Comparison of ENCODE assay signal across 1 cellular context in genomic region chr21:39610705-39611104, GRCh38.
TF ChIP-seq lines count a peak whose summit lies in the region.

No MANE protein-coding gene starts in this region.

TF ChIP-seq in H1, 55 proteins besides CTCF, POLR2A, EP300 and RAD21 (continued from another document):
- TF ChIP-seq, protein P1, sequence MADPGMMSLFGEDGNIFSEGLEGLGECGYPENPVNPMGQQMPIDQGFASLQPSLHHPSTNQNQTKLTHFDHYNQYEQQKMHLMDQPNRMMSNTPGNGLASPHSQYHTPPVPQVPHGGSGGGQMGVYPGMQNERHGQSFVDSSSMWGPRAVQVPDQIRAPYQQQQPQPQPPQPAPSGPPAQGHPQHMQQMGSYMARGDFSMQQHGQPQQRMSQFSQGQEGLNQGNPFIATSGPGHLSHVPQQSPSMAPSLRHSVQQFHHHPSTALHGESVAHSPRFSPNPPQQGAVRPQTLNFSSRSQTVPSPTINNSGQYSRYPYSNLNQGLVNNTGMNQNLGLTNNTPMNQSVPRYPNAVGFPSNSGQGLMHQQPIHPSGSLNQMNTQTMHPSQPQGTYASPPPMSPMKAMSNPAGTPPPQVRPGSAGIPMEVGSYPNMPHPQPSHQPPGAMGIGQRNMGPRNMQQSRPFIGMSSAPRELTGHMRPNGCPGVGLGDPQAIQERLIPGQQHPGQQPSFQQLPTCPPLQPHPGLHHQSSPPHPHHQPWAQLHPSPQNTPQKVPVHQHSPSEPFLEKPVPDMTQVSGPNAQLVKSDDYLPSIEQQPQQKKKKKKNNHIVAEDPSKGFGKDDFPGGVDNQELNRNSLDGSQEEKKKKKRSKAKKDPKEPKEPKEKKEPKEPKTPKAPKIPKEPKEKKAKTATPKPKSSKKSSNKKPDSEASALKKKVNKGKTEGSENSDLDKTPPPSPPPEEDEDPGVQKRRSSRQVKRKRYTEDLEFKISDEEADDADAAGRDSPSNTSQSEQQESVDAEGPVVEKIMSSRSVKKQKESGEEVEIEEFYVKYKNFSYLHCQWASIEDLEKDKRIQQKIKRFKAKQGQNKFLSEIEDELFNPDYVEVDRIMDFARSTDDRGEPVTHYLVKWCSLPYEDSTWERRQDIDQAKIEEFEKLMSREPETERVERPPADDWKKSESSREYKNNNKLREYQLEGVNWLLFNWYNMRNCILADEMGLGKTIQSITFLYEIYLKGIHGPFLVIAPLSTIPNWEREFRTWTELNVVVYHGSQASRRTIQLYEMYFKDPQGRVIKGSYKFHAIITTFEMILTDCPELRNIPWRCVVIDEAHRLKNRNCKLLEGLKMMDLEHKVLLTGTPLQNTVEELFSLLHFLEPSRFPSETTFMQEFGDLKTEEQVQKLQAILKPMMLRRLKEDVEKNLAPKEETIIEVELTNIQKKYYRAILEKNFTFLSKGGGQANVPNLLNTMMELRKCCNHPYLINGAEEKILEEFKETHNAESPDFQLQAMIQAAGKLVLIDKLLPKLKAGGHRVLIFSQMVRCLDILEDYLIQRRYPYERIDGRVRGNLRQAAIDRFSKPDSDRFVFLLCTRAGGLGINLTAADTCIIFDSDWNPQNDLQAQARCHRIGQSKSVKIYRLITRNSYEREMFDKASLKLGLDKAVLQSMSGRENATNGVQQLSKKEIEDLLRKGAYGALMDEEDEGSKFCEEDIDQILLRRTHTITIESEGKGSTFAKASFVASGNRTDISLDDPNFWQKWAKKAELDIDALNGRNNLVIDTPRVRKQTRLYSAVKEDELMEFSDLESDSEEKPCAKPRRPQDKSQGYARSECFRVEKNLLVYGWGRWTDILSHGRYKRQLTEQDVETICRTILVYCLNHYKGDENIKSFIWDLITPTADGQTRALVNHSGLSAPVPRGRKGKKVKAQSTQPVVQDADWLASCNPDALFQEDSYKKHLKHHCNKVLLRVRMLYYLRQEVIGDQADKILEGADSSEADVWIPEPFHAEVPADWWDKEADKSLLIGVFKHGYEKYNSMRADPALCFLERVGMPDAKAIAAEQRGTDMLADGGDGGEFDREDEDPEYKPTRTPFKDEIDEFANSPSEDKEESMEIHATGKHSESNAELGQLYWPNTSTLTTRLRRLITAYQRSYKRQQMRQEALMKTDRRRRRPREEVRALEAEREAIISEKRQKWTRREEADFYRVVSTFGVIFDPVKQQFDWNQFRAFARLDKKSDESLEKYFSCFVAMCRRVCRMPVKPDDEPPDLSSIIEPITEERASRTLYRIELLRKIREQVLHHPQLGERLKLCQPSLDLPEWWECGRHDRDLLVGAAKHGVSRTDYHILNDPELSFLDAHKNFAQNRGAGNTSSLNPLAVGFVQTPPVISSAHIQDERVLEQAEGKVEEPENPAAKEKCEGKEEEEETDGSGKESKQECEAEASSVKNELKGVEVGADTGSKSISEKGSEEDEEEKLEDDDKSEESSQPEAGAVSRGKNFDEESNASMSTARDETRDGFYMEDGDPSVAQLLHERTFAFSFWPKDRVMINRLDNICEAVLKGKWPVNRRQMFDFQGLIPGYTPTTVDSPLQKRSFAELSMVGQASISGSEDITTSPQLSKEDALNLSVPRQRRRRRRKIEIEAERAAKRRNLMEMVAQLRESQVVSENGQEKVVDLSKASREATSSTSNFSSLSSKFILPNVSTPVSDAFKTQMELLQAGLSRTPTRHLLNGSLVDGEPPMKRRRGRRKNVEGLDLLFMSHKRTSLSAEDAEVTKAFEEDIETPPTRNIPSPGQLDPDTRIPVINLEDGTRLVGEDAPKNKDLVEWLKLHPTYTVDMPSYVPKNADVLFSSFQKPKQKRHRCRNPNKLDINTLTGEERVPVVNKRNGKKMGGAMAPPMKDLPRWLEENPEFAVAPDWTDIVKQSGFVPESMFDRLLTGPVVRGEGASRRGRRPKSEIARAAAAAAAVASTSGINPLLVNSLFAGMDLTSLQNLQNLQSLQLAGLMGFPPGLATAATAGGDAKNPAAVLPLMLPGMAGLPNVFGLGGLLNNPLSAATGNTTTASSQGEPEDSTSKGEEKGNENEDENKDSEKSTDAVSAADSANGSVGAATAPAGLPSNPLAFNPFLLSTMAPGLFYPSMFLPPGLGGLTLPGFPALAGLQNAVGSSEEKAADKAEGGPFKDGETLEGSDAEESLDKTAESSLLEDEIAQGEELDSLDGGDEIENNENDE (IDR thresholded peaks at IDR 0.05; ENCODE audit: insufficient replicate concordance, low read length), result no peak
- TF ChIP-seq YY1 (IDR thresholded peaks at IDR 0.05; ENCODE audit: low read depth, low read length), result no peak
- TF ChIP-seq POLR2AphosphoS5 (IDR thresholded peaks at IDR 0.05; ENCODE audit: low read depth, low read length), result peak; percentile 55; the same call in 1 of the 2 replicates
- TF ChIP-seq ATF2 (IDR thresholded peaks at IDR 0.05; ENCODE audit: low read length), result peak; percentile 95
- peak; percentile 98 for TF ChIP-seq JUND (IDR thresholded peaks at IDR 0.05; ENCODE audit: low read length)
- TF ChIP-seq JUN (IDR thresholded peaks at IDR 0.05; ENCODE audit: low read depth, low read length), result peak; percentile 98
- TF ChIP-seq E2F6 (IDR thresholded peaks at IDR 0.05), result peak; percentile 6; the same call in 1 of the 2 replicates
- TF ChIP-seq TEAD4 (IDR thresholded peaks at IDR 0.05; ENCODE audit: low read depth, low read length), result peak; percentile 96
- TF ChIP-seq, protein P2, sequence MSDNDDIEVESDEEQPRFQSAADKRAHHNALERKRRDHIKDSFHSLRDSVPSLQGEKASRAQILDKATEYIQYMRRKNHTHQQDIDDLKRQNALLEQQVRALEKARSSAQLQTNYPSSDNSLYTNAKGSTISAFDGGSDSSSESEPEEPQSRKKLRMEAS (IDR thresholded peaks at IDR 0.05), result 0 out of 2 replicates have a peak, but pooled peaks have one; percentile 35
